13 cellular contexts compared by ENCODE assay signal in the genomic region with DNA sequence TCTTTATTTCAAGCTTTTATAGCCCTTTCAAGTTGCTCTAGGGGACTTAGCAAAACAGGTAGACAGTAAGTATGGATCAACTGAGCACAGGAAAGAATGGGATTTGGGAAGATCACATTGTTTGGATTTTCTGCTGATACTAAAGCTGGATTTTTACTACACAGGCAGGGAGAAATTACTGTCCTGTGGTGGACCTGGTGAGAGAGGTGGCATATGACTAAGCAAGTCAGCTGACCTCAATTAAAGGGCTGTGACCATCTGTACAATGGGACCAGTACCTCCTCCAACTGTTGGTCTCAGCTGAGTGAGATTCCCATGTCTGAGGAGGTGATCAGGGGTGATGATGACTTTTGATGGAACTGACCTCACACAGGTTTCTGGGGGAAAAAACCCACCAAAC. TPM values are rescaled to one million over a fixed set of nuclear protein-coding genes. Genes with fewer than 3 reads are reported as not detected.
DNase-seq lines count a peak whose midpoint lies in the region; ATAC-seq and TF ChIP-seq lines count a peak whose summit lies in the region.
"Had no signal": no experiment of that assay in that cellular context is flagged by ENCODE, and none has a peak within 500 bp of the region (broad histone marks: within the 10 kb centered on the region; RNA-seq: fewer than 3 reads in every experiment).

No MANE protein-coding gene starts in this region.

- peaks cover 55% of the 10 kb centered on the region for H3K4me1 Mint-ChIP-seq in activated naive CD8-positive, alpha-beta T cell treated with anti-CD3 and anti-CD28 coated beads, Interleukin-2, amount 10 ng/mL, durations not matched to agents 7 days and 5 days
- H3K4me1 Mint-ChIP-seq in Caco-2 (ENCODE audit: low read depth, unreplicated experiment), result peaks cover 21% of the 10 kb centered on the region

- peaks cover 58 to 69% of the 10 kb centered on the region in 2 donors for H3K4me1 ChIP-seq in gastrocnemius medialis
- H3K4me1 ChIP-seq in GM23248 (ENCODE audit: insufficient read depth), result peaks cover 20% of the 10 kb centered on the region
- peaks cover 40% of the 10 kb centered on the region for H3K4me1 ChIP-seq in Caco-2

- H3K4me3 Mint-ChIP-seq in activated naive CD8-positive, alpha-beta T cell treated with anti-CD3 and anti-CD28 coated beads, Interleukin-2, amount 10 ng/mL, durations not matched to agents 7 days and 5 days, result peak overlapping the region; percentile 33
- H3K4me3 Mint-ChIP-seq in Caco-2 (ENCODE audit: unreplicated experiment), result no peak overlapping the region
- H3K4me3 Mint-ChIP-seq: activated CD4-positive, alpha-beta memory T cell treated with anti-CD3 and anti-CD28 coated beads for 36 hours had no signal

- peaks cover 43% of the 10 kb centered on the region for H3F3A ChIP-seq in GM23248 (ENCODE audit: insufficient read depth)

- H3K4me3 ChIP-seq in gastrocnemius medialis, result no peak overlapping the region
- no peak overlapping the region for H3K4me3 ChIP-seq in GM23248
- no peak overlapping the region for H3K4me3 ChIP-seq in Caco-2 (ENCODE audit: low read depth, low read length)
- H3K4me3 ChIP-seq: adrenal gland, gastroesophageal sphincter had no signal

- H3K9ac ChIP-seq in GM23248, result no peak overlapping the region

- no peak for TF ChIP-seq CTCF in gastrocnemius medialis (IDR thresholded peaks at IDR 0.05 in 4 of 5, conservative IDR thresholded peaks at IDR 0.05 in 1 of 5)
- TF ChIP-seq CTCF in Caco-2 (IDR thresholded peaks at IDR 0.05; ENCODE audit: insufficient read depth in 1 of 2, low read depth in 1 of 2, low read length in 1 of 2, severe bottlenecking in 1 of 2, unreplicated experiment in 1 of 2), result no peak

- H3K27me3 ChIP-seq in gastrocnemius medialis (no peaks in the 10 kb centered on the region), GM23248 (replicated peaks; ENCODE audit: insufficient read depth) (no peaks in the 10 kb centered on the region), Caco-2 (replicated peaks; ENCODE audit: control insufficient read depth, insufficient read depth, low read length) (no peaks in the 10 kb centered on the region)
- H3K27me3 ChIP-seq: adrenal gland, gastroesophageal sphincter had no signal

- POLR2A ChIA-PET in activated naive CD8-positive, alpha-beta T cell treated with anti-CD3 and anti-CD28 coated beads, Interleukin-2, amount 10 ng/mL, durations not matched to agents 7 days and 5 days (lab: Charles Lee), result interaction anchor here (1.0 to 1.4 kb wide), 5 partner anchors 11 to 49 kb away, joined by 3 to 5 read pairs (median 4); no protein-coding TSS in a partner anchor
- POLR2A ChIA-PET in Caco-2 (lab: Charles Lee), result no interaction called here

- H3K36me3 Mint-ChIP-seq in activated naive CD8-positive, alpha-beta T cell treated with anti-CD3 and anti-CD28 coated beads, Interleukin-2, amount 10 ng/mL, durations not matched to agents 7 days and 5 days, result peaks cover 9% of the 10 kb centered on the region
- no peaks in the 10 kb centered on the region for H3K36me3 Mint-ChIP-seq in Caco-2 (ENCODE audit: insufficient read depth, unreplicated experiment)
- H3K36me3 Mint-ChIP-seq: activated CD4-positive, alpha-beta memory T cell treated with anti-CD3 and anti-CD28 coated beads for 36 hours had no signal

- H3K4me2 ChIP-seq in GM23248 (ENCODE audit: unreplicated experiment), result no peak overlapping the region

- no peak for DNase-seq in activated naive CD8-positive, alpha-beta T cell treated with anti-CD3 and anti-CD28 coated beads, Interleukin-2, amount 10 ng/mL, durations not matched to agents 7 days and 5 days
- DNase-seq in gastrocnemius medialis (no peak), GM23248 (no peak), Caco-2 (no peak), middle frontal gyrus (ENCODE audit: extremely low spot score, low spot score) (no peak)
- DNase-seq: activated CD4-positive, alpha-beta memory T cell treated with anti-CD3 and anti-CD28 coated beads for 36 hours; adrenal gland; COR-L47; kidney glomerular epithelial cell; T-helper 1 cell had no signal

- TF ChIP-seq POLR2A in gastrocnemius medialis (IDR thresholded peaks at IDR 0.05), result no peak

- intact Hi-C loops in gastrocnemius medialis (cut with DNase I; ENCODE audit: low total_unique reads), result loop anchor here (5.0 kb wide), 1 partner anchor 243 kb away; no protein-coding TSS in a partner anchor
- intact Hi-C loops in Caco-2 (cut with micrococcal nuclease; ENCODE audit: unreplicated experiment), result no loop called here

- peaks cover 100% of the 10 kb centered on the region for H3K79me2 ChIP-seq in GM23248 (ENCODE audit: insufficient read depth)

- H3K9me3 Mint-ChIP-seq in activated naive CD8-positive, alpha-beta T cell treated with anti-CD3 and anti-CD28 coated beads, Interleukin-2, amount 10 ng/mL, durations not matched to agents 7 days and 5 days, result no peaks in the 10 kb centered on the region
- no peaks in the 10 kb centered on the region for H3K9me3 Mint-ChIP-seq in Caco-2 (ENCODE audit: unreplicated experiment)
- H3K9me3 Mint-ChIP-seq: activated CD4-positive, alpha-beta memory T cell treated with anti-CD3 and anti-CD28 coated beads for 36 hours had no signal

- H3K36me3 ChIP-seq in gastrocnemius medialis, result no peaks in the 10 kb centered on the region
- no peaks in the 10 kb centered on the region for H3K36me3 ChIP-seq in GM23248 (ENCODE audit: low read depth)
- no peaks in the 10 kb centered on the region for H3K36me3 ChIP-seq in Caco-2 (ENCODE audit: control insufficient read depth, insufficient read depth, low read length)
- H3K36me3 ChIP-seq: adrenal gland, gastroesophageal sphincter had no signal

- H3K9me2 ChIP-seq in GM23248 (ENCODE audit: insufficient read depth), result no peaks in the 10 kb centered on the region

- peak; percentile 25 for ATAC-seq in GM18520 (IDR thresholded peaks at IDR 0.05; ENCODE audit: unreplicated experiment)
- ATAC-seq in HG03432 (IDR thresholded peaks at IDR 0.05; ENCODE audit: unreplicated experiment), result peak; percentile 31
- no peak for ATAC-seq in activated naive CD8-positive, alpha-beta T cell treated with anti-CD3 and anti-CD28 coated beads, Interleukin-2, amount 10 ng/mL, durations not matched to agents 7 days and 5 days (ENCODE audit: low read depth)
- ATAC-seq in gastrocnemius medialis, result no peak
- ATAC-seq: gastroesophageal sphincter had no signal

- no peaks in the 10 kb centered on the region for H4K20me1 ChIP-seq in GM23248 (ENCODE audit: insufficient read depth)

- H3K9me3 ChIP-seq in gastrocnemius medialis (no peaks in the 10 kb centered on the region), GM23248 (ENCODE audit: low read depth) (no peaks in the 10 kb centered on the region), Caco-2 (no peaks in the 10 kb centered on the region)
- H3K9me3 ChIP-seq: adrenal gland, gastroesophageal sphincter had no signal

- in situ Hi-C loops in gastrocnemius medialis (cut with MboI; ENCODE audit: low sequenced_read_pairs in 4 of 4) (no loop called here), GM23248 (cut with MboI) (no loop called here)

- CTCF ChIA-PET in Caco-2 (lab: Charles Lee), result no interaction called here

- H3K27ac Mint-ChIP-seq in activated naive CD8-positive, alpha-beta T cell treated with anti-CD3 and anti-CD28 coated beads, Interleukin-2, amount 10 ng/mL, durations not matched to agents 7 days and 5 days, result peak overlapping the region; percentile 4
- no peak overlapping the region for H3K27ac Mint-ChIP-seq in Caco-2 (ENCODE audit: unreplicated experiment)
- H3K27ac Mint-ChIP-seq: activated CD4-positive, alpha-beta memory T cell treated with anti-CD3 and anti-CD28 coated beads for 36 hours had no signal

- no peak overlapping the region for H2AFZ ChIP-seq in GM23248

- H3K27ac ChIP-seq in gastrocnemius medialis (peak overlapping the region; percentile 62 to 96 (median 70)), GM23248 (no peak overlapping the region)
- H3K27ac ChIP-seq: gastroesophageal sphincter had no signal

- no TSS peak for BruUV-seq in Caco-2 (replicated peaks; lab: Mats Ljungman, UMichigan)

- H3K27me3 Mint-ChIP-seq in activated naive CD8-positive, alpha-beta T cell treated with anti-CD3 and anti-CD28 coated beads, Interleukin-2, amount 10 ng/mL, durations not matched to agents 7 days and 5 days, result no peaks in the 10 kb centered on the region
- no peaks in the 10 kb centered on the region for H3K27me3 Mint-ChIP-seq in Caco-2 (ENCODE audit: insufficient read depth, unreplicated experiment)
- H3K27me3 Mint-ChIP-seq: activated CD4-positive, alpha-beta memory T cell treated with anti-CD3 and anti-CD28 coated beads for 36 hours had no signal

RNA-seq across cellular contexts. Expression of a gene that starts 28.0 kb away (rescaled TPM):
- total RNA-seq in activated naive CD8-positive, alpha-beta T cell treated with anti-CD3 and anti-CD28 coated beads, Interleukin-2, amount 10 ng/mL, durations not matched to agents 7 days and 5 days, result 10 to 100 TPM; 37.0 to 39.1 TPM
- total RNA-seq in gastrocnemius medialis (10 to 100 TPM; 18.0 to 41.3 (median 39.2) TPM), Caco-2 (2022) (48.6 and 51.1 TPM in 2 replicates)
- 9.4 and 12.4 TPM in 2 replicates for total RNA-seq in GM23248 (2014; rRNA removed; shearing (Covaris generic))
- 6.4 and 7.5 TPM in 2 replicates for polyA plus RNA-seq in GM23248 (2016; fragmentation: Nextera tagmentation; extraction: Ambion mirVana)

Comparison
In these comparisons a context has a peak if more than half of its experiments do, and no peak if none do; other contexts are left out.
1. ATAC-seq: peak in GM18520 (single experiment) and HG03432 (single experiment); none in activated naive CD8-positive, alpha-beta T cell treated with anti-CD3 and anti-CD28 coated beads, Interleukin-2, amount 10 ng/mL, durations not matched to agents 7 days and 5 days (single experiment) and gastrocnemius medialis (0 of 2).